ENCODE assay signal across 9 cellular contexts in the genomic region with DNA sequence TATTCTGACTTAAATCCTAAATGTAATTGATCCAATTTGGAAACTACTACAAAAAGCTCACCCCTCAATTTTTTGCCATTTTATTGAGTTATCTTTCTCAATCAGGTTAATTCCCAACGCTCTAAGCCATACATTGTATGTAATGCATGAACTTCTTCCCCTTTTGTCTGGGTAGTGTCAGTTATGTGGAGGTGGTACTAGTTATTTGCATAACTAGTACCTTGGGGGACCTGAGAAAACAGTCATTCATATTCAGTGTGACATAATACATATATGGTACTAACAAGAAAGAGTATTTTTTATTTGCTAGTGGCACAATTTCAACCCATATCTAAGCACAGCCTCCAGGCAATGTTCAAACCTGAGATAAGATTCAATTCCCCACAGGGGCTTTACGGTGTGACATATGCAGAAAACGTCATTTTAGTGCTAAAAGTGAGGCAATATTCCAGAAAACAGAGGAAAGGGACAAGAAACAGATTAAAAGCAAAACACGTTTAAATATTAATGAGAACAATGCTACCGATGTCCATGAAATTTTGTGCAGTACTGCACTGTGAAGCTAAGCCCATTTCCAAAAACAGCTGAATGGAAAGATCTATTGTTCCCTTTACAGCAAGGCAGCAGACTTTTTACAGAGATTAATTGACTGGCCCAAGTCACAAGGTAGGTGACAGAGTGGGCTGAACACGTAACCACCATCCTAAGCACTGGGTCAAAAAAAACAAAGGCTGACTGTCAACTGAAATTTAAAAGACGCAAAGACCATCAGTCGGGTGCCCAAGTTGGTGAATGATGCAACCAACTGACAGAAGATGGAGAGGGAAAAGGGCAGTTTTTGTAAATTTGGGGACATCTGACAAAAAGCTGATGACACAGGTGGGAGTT. TPM values are rescaled to one million over a fixed set of nuclear protein-coding genes. Genes with fewer than 3 reads are reported as not detected.
DNase-seq lines count a peak whose midpoint lies in the region; ATAC-seq and TF ChIP-seq lines count a peak whose summit lies in the region.
"Had no signal": no experiment of that assay in that cellular context is flagged by ENCODE, and none has a peak within 500 bp of the region (broad histone marks: within the 10 kb centered on the region; RNA-seq: fewer than 3 reads in every experiment).

No MANE protein-coding gene starts in this region.

- DNase-seq in GM12864 (ENCODE audit: low read depth): no peak
- DNase-seq in NCI-H460 (ENCODE audit: extremely low read depth, low read depth): peak; percentile 39
- no peak for DNase-seq in mammary epithelial cell
- no peak for DNase-seq in nephron progenitor cell
- DNase-seq in NCI-H146 (lab: John Stamatoyannopoulos, UW): no peak
- no peak for DNase-seq in NCI-H2107 (lab: John Stamatoyannopoulos, UW)
- DNase-seq in heart left ventricle: no peak
- DNase-seq in H7: no peak
- DNase-seq: NCI-H774 had no signal

- H3K4me3 ChIP-seq in GM12864 (ENCODE audit: low read depth, low read length) (peak overlapping the region; percentile 95), mammary epithelial cell (replicated peaks in 1 of 3; ENCODE audit: insufficient read depth in 1 of 3, low read depth in 2 of 3, low read length in 3 of 3) (peak overlapping the region; percentile 79 to 87 (median 81)), heart left ventricle (peak overlapping the region in 5 of 12 donors; percentile 64 to 88 (median 84)), H7 (ENCODE audit: insufficient read depth, low read depth, low read length) (no peak overlapping the region)

- H3K36me3 ChIP-seq in mammary epithelial cell (ENCODE audit: insufficient read depth, low read length) (no peaks in the 10 kb centered on the region), heart left ventricle (peaks cover 0 to 15% (median 7%) of the 10 kb centered on the region in 9 donors), H7 (replicated peaks; ENCODE audit: control insufficient read depth, insufficient read depth, low read length) (no peaks in the 10 kb centered on the region)

- WGBS in mammary epithelial cell (ENCODE audit: low coverage, missing lambda C conversion rate): 88% methylated on average over 8 of the region's 8 CpGs
- 88 to 91% (median 89%) methylated on average over 8 of the region's 8 CpGs for WGBS in heart left ventricle, 4 donors

- H3K27ac ChIP-seq in mammary epithelial cell (ENCODE audit: insufficient read depth, low read depth, low read length): peak overlapping the region; percentile 42
- no peak overlapping the region for H3K27ac ChIP-seq in heart left ventricle

- peak overlapping the region; percentile 89 for H3K4me2 ChIP-seq in mammary epithelial cell (ENCODE audit: insufficient read depth, low read depth, low read length)

- H3K9me3 ChIP-seq in mammary epithelial cell (replicated peaks; ENCODE audit: insufficient read depth, low read length) (no peaks in the 10 kb centered on the region), heart left ventricle (no peaks in the 10 kb centered on the region)

- no peak for TF ChIP-seq POLR2A in heart left ventricle (IDR thresholded peaks at IDR 0.05)

- no peak for ATAC-seq in heart left ventricle

- peak overlapping the region; percentile 30 for H3K27ac Mint-ChIP-seq in nephron progenitor cell

- H3K27me3 ChIP-seq in mammary epithelial cell (ENCODE audit: insufficient read depth, low read length) (no peaks in the 10 kb centered on the region), heart left ventricle (no peaks in the 10 kb centered on the region), H7 (ENCODE audit: control insufficient read depth, insufficient read depth, low read length) (no peaks in the 10 kb centered on the region)

- H3K4me1 ChIP-seq in mammary epithelial cell (ENCODE audit: insufficient read depth, low read length): peaks cover 9% of the 10 kb centered on the region
- peaks cover 0 to 17% (median 8%) of the 10 kb centered on the region in 12 donors for H3K4me1 ChIP-seq in heart left ventricle

- no peaks in the 10 kb centered on the region for H4K20me1 ChIP-seq in mammary epithelial cell (ENCODE audit: insufficient read depth, low read length)

- dilution Hi-C loops in mammary epithelial cell (cut with HindIII; ENCODE audit: low sequenced_read_pairs): no loop called here

- H3K9ac ChIP-seq in mammary epithelial cell (ENCODE audit: insufficient read depth, low read length): no peak overlapping the region

- CTCF ChIA-PET in mammary epithelial cell (lab: Charles Lee; ENCODE audit: low non-redundant PET): no interaction called here

- peak overlapping the region; percentile 89 for H3K4me3 Mint-ChIP-seq in nephron progenitor cell

- in situ Hi-C loops in mammary epithelial cell (cut with MboI; ENCODE audit: low sequenced_read_pairs in 2 of 2): no loop called here

- peaks cover 22% of the 10 kb centered on the region for H3K36me3 Mint-ChIP-seq in nephron progenitor cell (ENCODE audit: low read depth)

- H3K9me3 Mint-ChIP-seq in nephron progenitor cell: no peaks in the 10 kb centered on the region

- H3K79me2 ChIP-seq in mammary epithelial cell (ENCODE audit: insufficient read depth, low read length): peaks cover 21% of the 10 kb centered on the region

- H3K4me1 Mint-ChIP-seq in nephron progenitor cell: peaks cover 17% of the 10 kb centered on the region

- TF ChIP-seq CTCF in GM12864 (IDR thresholded peaks at IDR 0.05; ENCODE audit: low read depth, low read length, missing control alignments) (no peak), mammary epithelial cell (conservative IDR thresholded peaks at IDR 0.05 in 1 of 2, IDR thresholded peaks at IDR 0.05 in 1 of 2; ENCODE audit: extremely low read depth in 1 of 2, insufficient read depth in 1 of 2, low read depth in 1 of 2, low read length in 2 of 2) (no peak), nephron progenitor cell (IDR thresholded peaks at IDR 0.05) (no peak), heart left ventricle (IDR thresholded peaks at IDR 0.05) (no peak)

- intact Hi-C loops in mammary epithelial cell (cut with micrococcal nuclease): no loop called here
- intact Hi-C loops in heart left ventricle (cut with DNase I): no loop called here

- no peak overlapping the region for H2AFZ ChIP-seq in mammary epithelial cell (ENCODE audit: low read depth, low read length)

- BruUV-seq in mammary epithelial cell (replicated peaks; lab: Mats Ljungman, UMichigan): TSS peak; percentile 37

- no peaks in the 10 kb centered on the region for H3K27me3 Mint-ChIP-seq in nephron progenitor cell (ENCODE audit: low read depth, poor library complexity)

RNA-seq across cellular contexts. Expression of a gene that starts 1.4 kb away (rescaled TPM):
- 25.8 and 29.2 TPM in 2 replicates for total RNA-seq in NCI-H460 (2014; rRNA removed; shearing (Covaris generic))
- 11.2 and 14.1 TPM in 2 replicates for polyA plus RNA-seq in NCI-H460 (2014; cell fraction: nucleus; rRNA removed)
- total RNA-seq in mammary epithelial cell (10 to 100 TPM; 32.4 to 42.5 TPM), heart left ventricle (10 to 100 TPM in 2 of 9 donors, 1 to 10 TPM in 7; 5.3 to 15.2 (median 7.1) TPM)
- polyA plus RNA-seq in mammary epithelial cell (16.0 TPM), heart left ventricle (1 to 10 TPM; 1.8 to 4.9 TPM)
- polyA minus RNA-seq in mammary epithelial cell: 21.5 TPM
- 13.0 and 14.3 TPM in 2 replicates for total RNA-seq in H7 (2014; rRNA removed; shearing (Covaris generic))

RNA-seq across cellular contexts. Expression of a gene that starts 41.4 kb away (rescaled TPM):
- total RNA-seq in NCI-H460 (2014; rRNA removed; shearing (Covaris generic)): 0.20 TPM in 2 replicates
- polyA plus RNA-seq in NCI-H460 (2014; cell fraction: nucleus; rRNA removed): 0.08 and 0.53 TPM in 2 replicates
- total RNA-seq in mammary epithelial cell (under 1 TPM; 0.17 to 0.54 TPM), heart left ventricle (not detected)
- polyA plus RNA-seq in mammary epithelial cell (0.34 TPM), heart left ventricle (not detected)
- not detected for polyA minus RNA-seq in mammary epithelial cell
- total RNA-seq in H7 (2014; rRNA removed; shearing (Covaris generic)): 0.52 and 0.94 TPM in 2 replicates
